In the genomic region with DNA sequence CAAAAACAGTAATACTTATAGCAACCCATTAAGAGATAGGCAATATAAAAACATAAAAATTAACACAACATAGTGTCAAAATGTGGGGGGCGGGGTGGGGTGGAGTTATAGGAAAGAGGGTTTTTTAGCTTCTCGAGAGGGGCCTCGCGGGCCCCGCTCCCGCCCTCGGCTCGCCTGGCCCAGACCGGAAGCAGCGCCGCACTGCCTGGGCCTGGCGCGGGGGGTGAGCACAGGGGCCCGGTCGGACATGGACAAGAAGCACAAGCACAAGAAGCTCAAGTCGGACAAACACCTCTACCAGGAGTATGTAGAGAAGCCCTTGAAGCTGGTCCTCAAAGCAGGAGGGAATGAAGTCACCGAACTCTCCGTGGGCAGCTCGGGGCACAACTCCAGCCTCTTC, we compare ENCODE assay signal across 14 cellular contexts. TPM values are rescaled to one million over a fixed set of nuclear protein-coding genes. Genes with fewer than 3 reads are reported as not detected.
A peak's percentile ranks its signal among the peaks of the same experiment; 100 is the strongest.
DNase-seq lines count a peak whose midpoint lies in the region; ATAC-seq and TF ChIP-seq lines count a peak whose summit lies in the region.
"Had no signal": no experiment of that assay in that cellular context is flagged by ENCODE, and none has a peak within 500 bp of the region (broad histone marks: within the 10 kb centered on the region; RNA-seq: fewer than 3 reads in every experiment).

No MANE protein-coding gene starts in this region.

- no peak overlapping the region for H3K18ac ChIP-seq in H9 (ENCODE audit: insufficient read length, low read depth, low read length)

- H3K9me3 ChIP-seq in DND-41 (ENCODE audit: insufficient read depth, low read length, severe bottlenecking) = no peaks in the 10 kb centered on the region
- no peaks in the 10 kb centered on the region for H3K9me3 ChIP-seq in H9 (ENCODE audit: control insufficient read depth, low read depth, low read length)
- no peaks in the 10 kb centered on the region for H3K9me3 ChIP-seq in neural progenitor cell (ENCODE audit: low read depth)
- peaks cover 12 to 14% of the 10 kb centered on the region in 2 donors for H3K9me3 ChIP-seq in transverse colon
- H3K9me3 ChIP-seq: BE2C had no signal

- H3K4me1 ChIP-seq in DND-41 (ENCODE audit: insufficient read depth, low read length) = peaks cover 26% of the 10 kb centered on the region
- no peaks in the 10 kb centered on the region for H3K4me1 ChIP-seq in H9 (ENCODE audit: insufficient read depth, low read length)
- no peaks in the 10 kb centered on the region for H3K4me1 ChIP-seq in neural progenitor cell
- peaks cover 12 to 67% (median 29%) of the 10 kb centered on the region in 4 donors for H3K4me1 ChIP-seq in transverse colon

- H3K79me1 ChIP-seq in H9 (ENCODE audit: insufficient read depth, low read depth, low read length, poor library complexity, severe bottlenecking) = no peaks in the 10 kb centered on the region

- H3K4me1 Mint-ChIP-seq in H9 (peaks cover 4 to 11% of the 10 kb centered on the region in 2 experiments), neural progenitor cell (peaks cover 3% of the 10 kb centered on the region)

- no peaks in the 10 kb centered on the region; the same call in 1 of the 2 replicates for H3K27me3 Mint-ChIP-seq in H9 (ENCODE audit: low read depth)
- H3K27me3 Mint-ChIP-seq in neural progenitor cell (ENCODE audit: insufficient read depth, low read depth) = no peaks in the 10 kb centered on the region
- H3K27me3 Mint-ChIP-seq: CD4-positive, alpha-beta memory T cell had no signal

- intact Hi-C loops in transverse colon (cut with DNase I; ENCODE audit: low total_unique reads) = no loop called here

- peaks cover 17% of the 10 kb centered on the region; the same call in 1 of the 2 replicates for H4K20me1 ChIP-seq in DND-41 (ENCODE audit: insufficient read depth, low read length)
- no peaks in the 10 kb centered on the region for H4K20me1 ChIP-seq in H9 (ENCODE audit: control insufficient read depth, insufficient read depth, insufficient read length)
- H4K20me1 ChIP-seq in neural progenitor cell (ENCODE audit: low read depth) = no peaks in the 10 kb centered on the region

- no peak overlapping the region for H2BK120ac ChIP-seq in H9 (ENCODE audit: low read depth, low read length, poor library complexity, severe bottlenecking)

- DNase-seq in DND-41 (no peak), H9 (no peak), neural progenitor cell (ENCODE audit: low spot score) (no peak), transverse colon (no peak), nucleus accumbens (lab: John Stamatoyannopoulos, UW) (no peak), NOMO-1 (lab: John Stamatoyannopoulos, UW; ENCODE audit: unreplicated experiment in 2 of 2) (no peak), NCI-H2107 treated with DMSO at 0.1 percent for 48 hours (lab: John Stamatoyannopoulos, UW; ENCODE audit: unreplicated experiment) (no peak)
- DNase-seq: BE2C; CD4-positive, alpha-beta memory T cell; COR-L47; DMS53 had no signal

- H3K4me2 ChIP-seq in DND-41 (ENCODE audit: insufficient read depth, low read length) (no peak overlapping the region), H9 (ENCODE audit: insufficient read depth, insufficient read length, low read length) (no peak overlapping the region), neural progenitor cell (no peak overlapping the region)
- H3K4me2 ChIP-seq: A549 had no signal

- H3K23me2 ChIP-seq in H9 (ENCODE audit: insufficient read length, low read depth, low read length, poor library complexity, severe bottlenecking) = no peaks in the 10 kb centered on the region

- no peak overlapping the region for H4K8ac ChIP-seq in H9 (replicated peaks; ENCODE audit: insufficient read length, low read depth, low read length)

- H3K27me3 ChIP-seq in DND-41 (ENCODE audit: insufficient read depth, low read length, poor library complexity) = no peaks in the 10 kb centered on the region
- H3K27me3 ChIP-seq in H9 (ENCODE audit: insufficient read depth, low read length) = no peaks in the 10 kb centered on the region
- H3K27me3 ChIP-seq in neural progenitor cell = no peaks in the 10 kb centered on the region
- no peaks in the 10 kb centered on the region for H3K27me3 ChIP-seq in transverse colon
- H3K27me3 ChIP-seq: BE2C had no signal

- H3K14ac ChIP-seq in H9 (ENCODE audit: insufficient read depth, low read length) = no peak overlapping the region

- no peak overlapping the region for H2BK20ac ChIP-seq in H9 (ENCODE audit: low read depth, low read length, poor library complexity, severe bottlenecking)

- no peak for TF ChIP-seq CTCF in DND-41 (IDR thresholded peaks at IDR 0.05; ENCODE audit: borderline replicate concordance, extremely low read depth, low read length, poor library complexity, severe bottlenecking)
- no peak for TF ChIP-seq CTCF in H9 (conservative IDR thresholded peaks at IDR 0.05)
- no peak for TF ChIP-seq CTCF in neural progenitor cell (IDR thresholded peaks at IDR 0.05)
- no peak for TF ChIP-seq CTCF in transverse colon (IDR thresholded peaks at IDR 0.05)

- peaks cover 0 to 13% (median 0%) of the 10 kb centered on the region in 3 experiments; a peak in 4 of 7 replicates for H3K36me3 Mint-ChIP-seq in H9 (ENCODE audit: insufficient read depth in 1 of 3, low read depth in 3 of 3)
- H3K36me3 Mint-ChIP-seq in neural progenitor cell = peaks cover 44% of the 10 kb centered on the region

- H2AK5ac ChIP-seq in H9 (ENCODE audit: insufficient read length, low read length) = no peak overlapping the region

- no peak overlapping the region for H2BK12ac ChIP-seq in H9 (ENCODE audit: insufficient read length, low read depth, low read length)

- no peak overlapping the region for H2BK15ac ChIP-seq in H9 (ENCODE audit: low read depth, low read length)

- no peak overlapping the region for H3K4ac ChIP-seq in H9 (ENCODE audit: low read depth, low read length)

- no peak overlapping the region for H3K9ac ChIP-seq in DND-41 (ENCODE audit: low read depth, low read length)
- no peak overlapping the region for H3K9ac ChIP-seq in H9 (ENCODE audit: extremely low read depth, insufficient read length, low read length)
- no peak overlapping the region for H3K9ac ChIP-seq in neural progenitor cell

- ATAC-seq in DND-41 (ENCODE audit: insufficient read depth, low read depth) = no peak
- ATAC-seq: A549, HCT116 had no signal

- in situ Hi-C loops in transverse colon (cut with MboI; ENCODE audit: low pct_ligation_motif_present in 1 of 4, low pct_unique_long_range_greater_than_20kb in 1 of 4, low sequenced_read_pairs in 3 of 4) = no loop called here

- H3K79me2 ChIP-seq in DND-41 (ENCODE audit: insufficient read depth, low read length) (peaks cover 100% of the 10 kb centered on the region), H9 (ENCODE audit: insufficient read depth, low read length) (no peaks in the 10 kb centered on the region), neural progenitor cell (ENCODE audit: low read depth) (peaks cover 70% of the 10 kb centered on the region)

- TF ChIP-seq POLR2A in transverse colon (IDR thresholded peaks at IDR 0.05) = no peak

- no peak overlapping the region for H3T11ph ChIP-seq in H9 (ENCODE audit: low read length)

- H3K9me3 Mint-ChIP-seq in H9 (peaks cover 0 to 8% of the 10 kb centered on the region in 2 experiments; a peak in 3 of 5 replicates), neural progenitor cell (peaks cover 68% of the 10 kb centered on the region)

- no CpG with 5 or more reads among the region's 19 CpGs for WGBS in H9 (ENCODE audit: extremely low coverage, insufficient read length, low lambda C conversion rate)
- 91 to 96% methylated on average over 6 to 19 of the region's 19 CpGs for WGBS in transverse colon (ENCODE audit: low coverage in 1 of 2), 2 donors

- H3K36me3 ChIP-seq in DND-41 (ENCODE audit: insufficient read depth, low read length) (0 out of 2 replicates have a peak, but pooled peaks cover 5% of the 10 kb centered on the region), neural progenitor cell (no peaks in the 10 kb centered on the region), transverse colon (no peaks in the 10 kb centered on the region)
- H3K36me3 ChIP-seq: BE2C had no signal

- H3K56ac ChIP-seq in H9 (ENCODE audit: insufficient read length, low read depth, low read length) = no peak overlapping the region

- H3K27ac Mint-ChIP-seq in H9 (peak overlapping the region in 2 of 3 experiments; percentile 7 to 11; a peak in 2 of 7 replicates), neural progenitor cell (peak overlapping the region; percentile 38)

- H3K4me3 Mint-ChIP-seq in H9 (no peak overlapping the region), neural progenitor cell (no peak overlapping the region)
- H3K4me3 Mint-ChIP-seq: CD4-positive, alpha-beta memory T cell had no signal

- peaks cover 16% of the 10 kb centered on the region for H3F3A ChIP-seq in neural progenitor cell (ENCODE audit: low read depth)

- H2BK5ac ChIP-seq in H9 (ENCODE audit: insufficient read length, low read length) = no peak overlapping the region

- no peak overlapping the region for H3K4me3 ChIP-seq in DND-41 (ENCODE audit: low read depth in 1 of 2, low read length in 2 of 2)
- H3K4me3 ChIP-seq in neural progenitor cell = no peak overlapping the region
- no peak overlapping the region for H3K4me3 ChIP-seq in transverse colon
- H3K4me3 ChIP-seq: A549 had no signal

- H3K23ac ChIP-seq in H9 (ENCODE audit: insufficient read length, low read depth, low read length) = no peak overlapping the region

- H4K5ac ChIP-seq in H9 (ENCODE audit: insufficient read length, low read depth, low read length) = no peak overlapping the region

- TF ChIP-seq EP300 in transverse colon (IDR thresholded peaks at IDR 0.05; ENCODE audit: low read depth) = no peak

- no peak overlapping the region for H4K91ac ChIP-seq in H9 (ENCODE audit: insufficient read length, low read depth, low read length)

- H3K27ac ChIP-seq in DND-41 (ENCODE audit: low read length) (peak overlapping the region; percentile 7; the same call in 1 of the 2 replicates), H9 (ENCODE audit: insufficient read length, low read depth, low read length) (no peak overlapping the region), neural progenitor cell (no peak overlapping the region), transverse colon (peak overlapping the region; percentile 32 to 75 (median 56))
- H3K27ac ChIP-seq: A549, C4-2B had no signal

- no peak overlapping the region for H2AFZ ChIP-seq in DND-41 (ENCODE audit: low read depth, low read length)
- no peak overlapping the region for H2AFZ ChIP-seq in H9 (ENCODE audit: low read length)
- no peak overlapping the region for H2AFZ ChIP-seq in neural progenitor cell (replicated peaks)

RNA-seq across cellular contexts. Expression of a gene that starts 53.4 kb away (rescaled TPM):
- total RNA-seq in H9 (2021) (5.3 and 8.8 TPM in 2 replicates), neural progenitor cell (ENCODE audit: low replicate concordance) (14.0 and 23.5 TPM in 2 replicates), transverse colon (100 to 1,000 TPM in 1 of 4 donors, 10 to 100 TPM in 3; 24.7 to 256 (median 34.7) TPM)

Comparison
In these comparisons a context has a peak if more than half of its experiments do, and no peak if none do; other contexts are left out.
1. H3K27ac ChIP-seq: peak in DND-41 (single experiment) and transverse colon (4 of 4); none in H9 (single experiment) and neural progenitor cell (single experiment).